20 cellular contexts compared by ENCODE assay signal in the genomic region with DNA sequence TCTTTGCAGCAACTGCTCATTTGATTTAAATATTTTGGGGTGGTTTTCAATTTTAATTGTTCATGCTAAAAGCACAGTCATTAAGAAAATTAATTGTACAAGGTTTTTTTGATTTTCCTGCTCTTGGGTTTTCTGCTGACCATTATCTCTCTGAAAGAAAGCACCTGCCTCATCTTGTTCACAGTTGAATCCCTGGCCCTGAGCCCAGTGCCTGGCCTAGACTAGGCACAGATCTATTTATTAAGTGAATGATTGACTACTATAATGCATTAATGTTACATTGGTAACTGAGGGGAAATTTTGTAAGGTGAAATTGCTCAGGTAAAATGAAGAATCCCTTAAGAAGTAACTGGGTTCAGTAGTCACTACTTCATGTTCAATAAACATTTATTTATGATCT. TPM values are rescaled to one million over a fixed set of nuclear protein-coding genes. Genes with fewer than 3 reads are reported as not detected.
DNase-seq lines count a peak whose midpoint lies in the region; ATAC-seq and TF ChIP-seq lines count a peak whose summit lies in the region.
"Had no signal": no experiment of that assay in that cellular context is flagged by ENCODE, and none has a peak within 500 bp of the region (broad histone marks: within the 10 kb centered on the region; RNA-seq: fewer than 3 reads in every experiment).

No MANE protein-coding gene starts in this region.

- H3K4me3 Mint-ChIP-seq in activated naive CD4-positive, alpha-beta T cell treated with anti-CD3 and anti-CD28 coated beads for 36 hours, result no peak overlapping the region
- H3K4me3 Mint-ChIP-seq: CD14-positive monocyte; CD4-positive, alpha-beta memory T cell had no signal

- intact Hi-C loops in right lobe of liver (cut with DNase I), result no loop called here
- intact Hi-C loops in activated naive CD4-positive, alpha-beta T cell treated with anti-CD3 and anti-CD28 coated beads for 36 hours (cut with micrococcal nuclease), result no loop called here

- DNase-seq in NCI-H748 (lab: John Stamatoyannopoulos, UW; ENCODE audit: unreplicated experiment) (peak; percentile 8), NCI-H748 treated with DMSO at 0.1 percent for 48 hours (lab: John Stamatoyannopoulos, UW) (no peak), kidney tubule cell (ENCODE audit: low spot score) (peak; percentile 47), right lobe of liver (peak; percentile 67 to 76 (median 74)), dermis blood vessel endothelial cell (no peak)
- DNase-seq in activated naive CD4-positive, alpha-beta T cell treated with anti-CD3 and anti-CD28 coated beads for 36 hours, result no peak
- DNase-seq: 8988T; Calu3; CD4-positive, alpha-beta memory T cell; DMS79 treated with DMSO at 0.1 percent for 48 hours; GF-D8; GM23248; IMR-90 had no signal

- H3K9me3 ChIP-seq in right lobe of liver, result no peaks in the 10 kb centered on the region
- H3K9me3 ChIP-seq: HAP-1 had no signal

- peaks cover 11% of the 10 kb centered on the region for H3K9me3 Mint-ChIP-seq in activated naive CD4-positive, alpha-beta T cell treated with anti-CD3 and anti-CD28 coated beads for 36 hours

- TF ChIP-seq POLR2A in right lobe of liver (IDR thresholded peaks at IDR 0.05), result no peak

- H3K4me1 Mint-ChIP-seq in activated naive CD4-positive, alpha-beta T cell treated with anti-CD3 and anti-CD28 coated beads for 36 hours (ENCODE audit: low read depth), result no peaks in the 10 kb centered on the region
- H3K4me1 Mint-ChIP-seq: CD4-positive, alpha-beta memory T cell had no signal

- H3K27ac ChIP-seq in right lobe of liver, result no peak overlapping the region
- H3K27ac ChIP-seq: BLaER1, GM23248 had no signal

- H3K4me1 ChIP-seq in right lobe of liver, result peaks cover 0 to 23% (median 10%) of the 10 kb centered on the region in 4 donors
- H3K4me1 ChIP-seq: BLaER1, HAP-1 had no signal

- no peaks in the 10 kb centered on the region for H3K36me3 ChIP-seq in right lobe of liver
- H3K36me3 ChIP-seq: BLaER1, HAP-1 had no signal

- no peak overlapping the region for H3K4me3 ChIP-seq in right lobe of liver
- H3K4me3 ChIP-seq: BLaER1, GM23248, HAP-1 had no signal

- H3K27ac Mint-ChIP-seq in activated naive CD4-positive, alpha-beta T cell treated with anti-CD3 and anti-CD28 coated beads for 36 hours, result no peak overlapping the region
- H3K27ac Mint-ChIP-seq: CD14-positive monocyte; CD4-positive, alpha-beta memory T cell had no signal

- peaks cover 5% of the 10 kb centered on the region for H3K27me3 Mint-ChIP-seq in activated naive CD4-positive, alpha-beta T cell treated with anti-CD3 and anti-CD28 coated beads for 36 hours (ENCODE audit: low read depth)
- H3K27me3 Mint-ChIP-seq: CD4-positive, alpha-beta memory T cell had no signal

- TF ChIP-seq CTCF in right lobe of liver (IDR thresholded peaks at IDR 0.05), result no peak

- H3K27me3 ChIP-seq in right lobe of liver, result no peaks in the 10 kb centered on the region
- H3K27me3 ChIP-seq: BLaER1 had no signal

- CTCF ChIA-PET in activated naive CD4-positive, alpha-beta T cell treated with anti-CD3 and anti-CD28 coated beads for 36 hours (lab: Charles Lee), result no interaction called here

- ATAC-seq in right lobe of liver (peak; percentile 42 to 76 (median 48)), GM18861 (IDR thresholded peaks at IDR 0.05; ENCODE audit: unreplicated experiment) (no peak)

- peaks cover 6% of the 10 kb centered on the region for H3K36me3 Mint-ChIP-seq in activated naive CD4-positive, alpha-beta T cell treated with anti-CD3 and anti-CD28 coated beads for 36 hours (ENCODE audit: low read depth)
- H3K36me3 Mint-ChIP-seq: CD14-positive monocyte; CD4-positive, alpha-beta memory T cell had no signal

RNA-seq across cellular contexts. Expression of a gene that starts 22.0 kb away (rescaled TPM):
- total RNA-seq in right lobe of liver (1 to 10 TPM; 1.2 to 3.1 (median 2.3) TPM), dermis blood vessel endothelial cell (0.09 and 0.34 TPM in 2 replicates)
- under 1 TPM; 0.30 to 0.91 TPM for total RNA-seq in activated naive CD4-positive, alpha-beta T cell treated with anti-CD3 and anti-CD28 coated beads for 36 hours
- total RNA-seq: A673, H4, HT1080 had no signal

Comparison
In these comparisons a context has a peak if more than half of its experiments do, and no peak if none do; other contexts are left out.
1. DNase-seq: peak in NCI-H748 (single experiment), kidney tubule cell (single experiment) and right lobe of liver (3 of 3); none in NCI-H748 treated with DMSO at 0.1 percent for 48 hours (single experiment), dermis blood vessel endothelial cell (single experiment) and activated naive CD4-positive, alpha-beta T cell treated with anti-CD3 and anti-CD28 coated beads for 36 hours (single experiment).